Comparison of ENCODE assay signal across 18 cellular contexts in the genomic region with DNA sequence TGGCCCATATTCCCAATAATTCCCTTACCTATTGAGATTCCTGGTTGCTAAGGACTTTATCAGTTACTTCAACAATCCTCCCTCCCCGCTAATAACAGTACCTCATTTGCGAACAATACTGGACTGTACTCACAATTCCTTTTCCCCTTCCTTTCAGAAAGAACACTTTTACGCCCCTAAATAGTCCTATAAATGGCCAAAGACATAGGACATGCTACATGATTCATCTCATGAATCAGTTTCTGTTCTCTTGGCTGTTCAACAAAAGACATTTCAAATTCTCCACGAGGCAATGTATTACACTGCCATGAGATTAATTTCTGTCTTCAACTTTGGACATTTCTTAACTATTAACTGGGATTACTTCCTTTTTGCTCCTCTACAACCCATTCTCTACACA.
DNase-seq lines count a peak whose midpoint lies in the region; FAIRE-seq and TF ChIP-seq lines count a peak whose summit lies in the region.
"Had no signal": no experiment of that assay in that cellular context is flagged by ENCODE, and none has a peak within 500 bp of the region (broad histone marks: within the 10 kb centered on the region; RNA-seq: fewer than 3 reads in every experiment).

No MANE protein-coding gene starts in this region.

- FAIRE-seq in astrocyte (lab: Jason Lieb, UNC), result peak; percentile 17

- H3K9ac ChIP-seq in astrocyte (ENCODE audit: low read length) (no peak overlapping the region), skeletal muscle satellite cell (ENCODE audit: low read depth, low read length) (no peak overlapping the region)

- DNase-seq in HCEC 1CT (peak; percentile 35), astrocyte (ENCODE audit: low read depth) (peak; percentile 47), fibroblast of pulmonary artery (ENCODE audit: low read depth) (peak; percentile 26), Caco-2 (no peak)
- no peak for DNase-seq in activated T-helper 2 cell treated with anti-CD3 and anti-CD28 coated beads, Interferon-gamma antibody, Interleukin-2, Interleukin-4, amounts not matched to agents 10 μg/mL and 5 μg/mL and 100 μg/mL, durations not matched to agents 14 hours and 24 hours and 36 hours (ENCODE audit: low spot score)
- no peak for DNase-seq in effector CD8-positive, alpha-beta T cell (lab: John Stamatoyannopoulos, UW)
- DNase-seq: activated CD4-positive, alpha-beta T cell treated with anti-CD3 and anti-CD28 coated beads for 4 hours; activated CD8-positive, alpha-beta memory T cell treated with anti-CD3 and anti-CD28 coated beads, Interleukin-2, amount 50 U/mL, for 48 hours; KG1; naive B cell; NCI-H1092; NCI-H69; ovary; T1000 had no signal

- intact Hi-C loops in activated T-helper 2 cell treated with anti-CD3 and anti-CD28 coated beads, Interferon-gamma antibody, Interleukin-2, Interleukin-4, amounts not matched to agents 10 μg/mL and 5 μg/mL and 100 μg/mL, durations not matched to agents 14 hours and 24 hours and 36 hours (cut with micrococcal nuclease), result no loop called here
- intact Hi-C loops in Caco-2 (cut with micrococcal nuclease; ENCODE audit: unreplicated experiment), result no loop called here

- H3K4me1 ChIP-seq in astrocyte (ENCODE audit: insufficient read depth, low read length), result peaks cover 22% of the 10 kb centered on the region
- H3K4me1 ChIP-seq in skeletal muscle satellite cell (ENCODE audit: control insufficient read depth, insufficient read depth, low read length), result peaks cover 19% of the 10 kb centered on the region
- no peaks in the 10 kb centered on the region; the same call in 1 of the 2 replicates for H3K4me1 ChIP-seq in Caco-2

- no TSS peak for BruUV-seq in Caco-2 (replicated peaks; lab: Mats Ljungman, UMichigan)

- no peaks in the 10 kb centered on the region for H3K27me3 ChIP-seq in astrocyte (ENCODE audit: insufficient read depth, low read length)
- H3K27me3 ChIP-seq in skeletal muscle satellite cell (ENCODE audit: control insufficient read depth, insufficient read depth, low read length), result no peaks in the 10 kb centered on the region
- no peaks in the 10 kb centered on the region for H3K27me3 ChIP-seq in Caco-2 (replicated peaks; ENCODE audit: control insufficient read depth, insufficient read depth, low read length)
- H3K27me3 ChIP-seq: ovary had no signal

- H3K36me3 ChIP-seq in astrocyte (ENCODE audit: insufficient read depth, low read length) (no peaks in the 10 kb centered on the region), skeletal muscle satellite cell (ENCODE audit: insufficient read depth, low read length) (no peaks in the 10 kb centered on the region), Caco-2 (ENCODE audit: control insufficient read depth, insufficient read depth, low read length) (no peaks in the 10 kb centered on the region)
- H3K36me3 ChIP-seq: HAP-1, ovary had no signal

- H3K4me3 ChIP-seq in astrocyte (ENCODE audit: insufficient read depth, low read depth, low read length) (no peak overlapping the region), fibroblast of pulmonary artery (replicated peaks; ENCODE audit: low read depth, low read length) (no peak overlapping the region), skeletal muscle satellite cell (ENCODE audit: low read length) (no peak overlapping the region), Caco-2 (ENCODE audit: low read depth, low read length) (no peak overlapping the region)
- H3K4me3 ChIP-seq: HAP-1, ovary, smooth muscle cell had no signal

- H3K36me3 Mint-ChIP-seq in astrocyte (ENCODE audit: low read depth, unreplicated experiment) (no peaks in the 10 kb centered on the region), Caco-2 (ENCODE audit: insufficient read depth, unreplicated experiment) (peaks cover 4% of the 10 kb centered on the region)
- no peaks in the 10 kb centered on the region for H3K36me3 Mint-ChIP-seq in activated T-helper 2 cell treated with anti-CD3 and anti-CD28 coated beads, Interferon-gamma antibody, Interleukin-2, Interleukin-4, amounts not matched to agents 10 μg/mL and 5 μg/mL and 100 μg/mL, durations not matched to agents 14 hours and 24 hours and 36 hours (ENCODE audit: low read depth)
- H3K36me3 Mint-ChIP-seq: CD14-positive monocyte had no signal

- H3K27ac Mint-ChIP-seq in astrocyte (ENCODE audit: unreplicated experiment) (peak overlapping the region; percentile 51), Caco-2 (ENCODE audit: unreplicated experiment) (no peak overlapping the region)
- H3K27ac Mint-ChIP-seq in activated T-helper 2 cell treated with anti-CD3 and anti-CD28 coated beads, Interferon-gamma antibody, Interleukin-2, Interleukin-4, amounts not matched to agents 10 μg/mL and 5 μg/mL and 100 μg/mL, durations not matched to agents 14 hours and 24 hours and 36 hours, result no peak overlapping the region
- H3K27ac Mint-ChIP-seq: CD14-positive monocyte, naive B cell had no signal

- H2AFZ ChIP-seq in astrocyte (ENCODE audit: low read depth, low read length), result no peak overlapping the region

- CTCF ChIA-PET in Caco-2 (lab: Charles Lee), result no interaction called here

- H3K9me3 Mint-ChIP-seq in astrocyte (ENCODE audit: unreplicated experiment), result peaks cover 4% of the 10 kb centered on the region
- H3K9me3 Mint-ChIP-seq in activated T-helper 2 cell treated with anti-CD3 and anti-CD28 coated beads, Interferon-gamma antibody, Interleukin-2, Interleukin-4, amounts not matched to agents 10 μg/mL and 5 μg/mL and 100 μg/mL, durations not matched to agents 14 hours and 24 hours and 36 hours, result no peaks in the 10 kb centered on the region
- no peaks in the 10 kb centered on the region for H3K9me3 Mint-ChIP-seq in Caco-2 (ENCODE audit: unreplicated experiment)

- H3K4me3 Mint-ChIP-seq in astrocyte (ENCODE audit: unreplicated experiment) (no peak overlapping the region), Caco-2 (ENCODE audit: unreplicated experiment) (no peak overlapping the region)
- H3K4me3 Mint-ChIP-seq in activated T-helper 2 cell treated with anti-CD3 and anti-CD28 coated beads, Interferon-gamma antibody, Interleukin-2, Interleukin-4, amounts not matched to agents 10 μg/mL and 5 μg/mL and 100 μg/mL, durations not matched to agents 14 hours and 24 hours and 36 hours (ENCODE audit: low read depth), result no peak overlapping the region
- H3K4me3 Mint-ChIP-seq: CD14-positive monocyte, naive B cell had no signal

- peaks cover 7% of the 10 kb centered on the region for H3K79me2 ChIP-seq in astrocyte (ENCODE audit: insufficient read depth, low read length)

- H3K9me3 ChIP-seq in astrocyte (ENCODE audit: insufficient read depth, low read depth, low read length) (no peaks in the 10 kb centered on the region), skeletal muscle satellite cell (replicated peaks; ENCODE audit: low read length) (no peaks in the 10 kb centered on the region), Caco-2 (peaks cover 3% of the 10 kb centered on the region; the same call in 1 of the 2 replicates)
- H3K9me3 ChIP-seq: ovary had no signal

- H3K27ac ChIP-seq in astrocyte (ENCODE audit: low read depth, low read length), result peak overlapping the region; percentile 45
- H3K27ac ChIP-seq: ovary had no signal

- H3K27me3 Mint-ChIP-seq in astrocyte (ENCODE audit: low read depth, unreplicated experiment), result no peaks in the 10 kb centered on the region
- H3K27me3 Mint-ChIP-seq in activated T-helper 2 cell treated with anti-CD3 and anti-CD28 coated beads, Interferon-gamma antibody, Interleukin-2, Interleukin-4, amounts not matched to agents 10 μg/mL and 5 μg/mL and 100 μg/mL, durations not matched to agents 14 hours and 24 hours and 36 hours (ENCODE audit: low read depth), result no peaks in the 10 kb centered on the region
- no peaks in the 10 kb centered on the region for H3K27me3 Mint-ChIP-seq in Caco-2 (ENCODE audit: insufficient read depth, unreplicated experiment)
- H3K27me3 Mint-ChIP-seq: naive B cell had no signal

- H3K4me2 ChIP-seq in astrocyte (ENCODE audit: low read length) (peak overlapping the region; percentile 17), skeletal muscle satellite cell (ENCODE audit: low read length) (peak overlapping the region; percentile 6)
- H3K4me2 ChIP-seq: smooth muscle cell had no signal

- peaks cover 35% of the 10 kb centered on the region for H3K4me1 Mint-ChIP-seq in astrocyte (ENCODE audit: low read depth, unreplicated experiment)
- no peaks in the 10 kb centered on the region for H3K4me1 Mint-ChIP-seq in activated T-helper 2 cell treated with anti-CD3 and anti-CD28 coated beads, Interferon-gamma antibody, Interleukin-2, Interleukin-4, amounts not matched to agents 10 μg/mL and 5 μg/mL and 100 μg/mL, durations not matched to agents 14 hours and 24 hours and 36 hours (ENCODE audit: low read depth)
- H3K4me1 Mint-ChIP-seq in Caco-2 (ENCODE audit: low read depth, unreplicated experiment), result no peaks in the 10 kb centered on the region
- H3K4me1 Mint-ChIP-seq: naive B cell had no signal

- POLR2A ChIA-PET in Caco-2 (lab: Charles Lee), result no interaction called here

- H4K20me1 ChIP-seq in astrocyte (ENCODE audit: insufficient read depth, low read length), result no peaks in the 10 kb centered on the region

- TF ChIP-seq CTCF in astrocyte (IDR thresholded peaks at IDR 0.05; ENCODE audit: insufficient read depth, low read depth, low read length) (no peak), fibroblast of pulmonary artery (IDR thresholded peaks at IDR 0.05; ENCODE audit: low read length, missing control alignments) (no peak), Caco-2 (IDR thresholded peaks at IDR 0.05; ENCODE audit: insufficient read depth in 1 of 2, low read depth in 1 of 2, low read length in 1 of 2, severe bottlenecking in 1 of 2, unreplicated experiment in 1 of 2) (no peak)

Comparison
In these comparisons a context has a peak if more than half of its experiments do, and no peak if none do; other contexts are left out.
1. DNase-seq: peak in HCEC 1CT (single experiment), astrocyte (single experiment) and fibroblast of pulmonary artery (single experiment); none in activated T-helper 2 cell treated with anti-CD3 and anti-CD28 coated beads, Interferon-gamma antibody, Interleukin-2, Interleukin-4, amounts not matched to agents 10 μg/mL and 5 μg/mL and 100 μg/mL, durations not matched to agents 14 hours and 24 hours and 36 hours (single experiment), Caco-2 (0 of 2) and effector CD8-positive, alpha-beta T cell (single experiment).